In genomic region chr19:58500242-58500641, GRCh38 we compare ENCODE assay signal across 9 cellular contexts. TPM values are rescaled to one million over a fixed set of nuclear protein-coding genes. Genes with fewer than 3 reads are reported as not detected.
DNase-seq lines count a peak whose midpoint lies in the region; ATAC-seq, FAIRE-seq and TF ChIP-seq lines count a peak whose summit lies in the region.
"Had no signal": no experiment of that assay in that cellular context is flagged by ENCODE, and none has a peak within 500 bp of the region (broad histone marks: within the 10 kb centered on the region; RNA-seq: fewer than 3 reads in every experiment).

No MANE protein-coding gene starts in this region.

- H3K27ac ChIP-seq in CD4-positive, alpha-beta T cell (ENCODE audit: low read depth, low read length), result no peak overlapping the region
- H3K27ac ChIP-seq in kidney (ENCODE audit: low read depth in 2 of 2, low read length in 2 of 2), result no peak overlapping the region
- H3K27ac ChIP-seq in WERI-Rb-1, result no peak overlapping the region
- H3K27ac ChIP-seq: SJCRH30 had no signal

- ATAC-seq in CD4-positive, alpha-beta T cell (ENCODE audit: poor library complexity), result no peak
- ATAC-seq in HG03520 (IDR thresholded peaks at IDR 0.05; ENCODE audit: unreplicated experiment), result no peak

- peak overlapping the region; percentile 86 for H3K27ac Mint-ChIP-seq in CD4-positive, alpha-beta T cell

- H3K36me3 ChIP-seq in kidney (ENCODE audit: control insufficient read depth in 1 of 2, insufficient read depth in 2 of 2, low read length in 2 of 2) (no peaks in the 10 kb centered on the region), WERI-Rb-1 (no peaks in the 10 kb centered on the region)
- H3K36me3 ChIP-seq: HAP-1, SJCRH30 had no signal

- DNase-seq in CD4-positive, alpha-beta T cell, result no peak
- DNase-seq in kidney (no peak), WERI-Rb-1 (no peak)
- no peak for DNase-seq in stimulated activated CD4-positive, alpha-beta T cell treated with anti-CD3 and anti-CD28 coated beads, Interleukin-4, amount 100 ng/mL, for 4 hours
- DNase-seq: Karpas-422, SJCRH30 had no signal

- H3K27me3 ChIP-seq in CD4-positive, alpha-beta T cell (ENCODE audit: control insufficient read depth, insufficient read depth, low read length), result no peaks in the 10 kb centered on the region
- H3K27me3 ChIP-seq in WERI-Rb-1 (ENCODE audit: insufficient read depth, low read depth, severe bottlenecking), result no peaks in the 10 kb centered on the region
- H3K27me3 ChIP-seq: SJCRH30 had no signal

- H3K9ac ChIP-seq in kidney (ENCODE audit: low read length in 2 of 2), result peak overlapping the region in 1 of 2 donors; percentile 93

- no peaks in the 10 kb centered on the region for H3K27me3 Mint-ChIP-seq in CD4-positive, alpha-beta T cell

- H3K36me3 Mint-ChIP-seq in CD4-positive, alpha-beta T cell (ENCODE audit: low read depth), result peaks cover 7% of the 10 kb centered on the region

- peak overlapping the region; percentile 62 for H3K4me3 ChIP-seq in WI38 (ENCODE audit: low read depth, low read length)
- peak overlapping the region; percentile 90 to 97 for H3K4me3 ChIP-seq in kidney (ENCODE audit: low read length in 2 of 2)
- H3K4me3 ChIP-seq in WERI-Rb-1 (ENCODE audit: low read depth, low read length), result no peak overlapping the region

- no peak for FAIRE-seq in kidney (lab: Jason Lieb, UNC)

- POLR2A ChIA-PET in CD4-positive, alpha-beta T cell (lab: Charles Lee), result interaction anchor here (1.5 to 2.3 kb wide), 3 partner anchors 20 to 317 kb away, joined by 3 to 15 read pairs (median 5); partner anchors contain the start of genes CHMP2A, ZBTB45 and ZNF274

- CTCF ChIA-PET in CD4-positive, alpha-beta T cell (lab: Charles Lee), result interaction anchor here (1.0 to 1.7 kb wide), 2 partner anchors 14 to 19 kb away, joined by 3 to 7 read pairs; partner anchors contain the start of gene ZBTB45

- peaks cover 3% of the 10 kb centered on the region for H3K9me3 Mint-ChIP-seq in CD4-positive, alpha-beta T cell

- no peaks in the 10 kb centered on the region for H3K9me3 ChIP-seq in CD4-positive, alpha-beta T cell (ENCODE audit: control insufficient read depth, low read length)
- H3K9me3 ChIP-seq in kidney (ENCODE audit: control insufficient read depth in 1 of 2, low read length in 2 of 2) (no peaks in the 10 kb centered on the region), WERI-Rb-1 (ENCODE audit: severe bottlenecking) (no peaks in the 10 kb centered on the region)
- H3K9me3 ChIP-seq: HAP-1, SJCRH30 had no signal

- no peak overlapping the region for H3K4me3 Mint-ChIP-seq in CD4-positive, alpha-beta T cell

- no peak for TF ChIP-seq CTCF in CD4-positive, alpha-beta T cell (IDR thresholded peaks at IDR 0.05)
- TF ChIP-seq CTCF in WI38 (IDR thresholded peaks at IDR 0.05; ENCODE audit: low read depth, low read length) (no peak), kidney (IDR thresholded peaks at IDR 0.05; ENCODE audit: borderline replicate concordance, extremely low read depth, insufficient read depth) (no peak), WERI-Rb-1 (IDR thresholded peaks at IDR 0.05; ENCODE audit: low read depth, low read length) (no peak)

- peaks cover 16% of the 10 kb centered on the region for H3K4me1 Mint-ChIP-seq in CD4-positive, alpha-beta T cell (ENCODE audit: low read depth)

- H3K4me1 ChIP-seq in kidney (ENCODE audit: control insufficient read depth in 1 of 2, insufficient read depth in 1 of 2, low read depth in 1 of 2, low read length in 2 of 2), result peaks cover 6 to 20% of the 10 kb centered on the region in 2 donors
- H3K4me1 ChIP-seq: SJCRH30 had no signal

- intact Hi-C loops in CD4-positive, alpha-beta T cell (cut with DNase I, micrococcal nuclease), result no loop called here
- intact Hi-C loops in kidney (cut with DNase I), result no loop called here

RNA-seq across cellular contexts. Expression of gene SLC27A5, which starts 11.6 kb away (rescaled TPM):
- total RNA-seq in CD4-positive, alpha-beta T cell, result 1 to 10 TPM; 3.5 to 4.8 TPM
- 10.8 TPM for total RNA-seq in kidney
- polyA plus RNA-seq in kidney (ENCODE audit: insufficient read depth, low read depth, low replicate concordance), result 41.5 TPM

RNA-seq across cellular contexts. Expression of gene ZBTB45, which starts 19.4 kb away (rescaled TPM):
- total RNA-seq in CD4-positive, alpha-beta T cell, result 1 to 10 TPM; 5.7 to 6.3 TPM
- 16.9 TPM for total RNA-seq in kidney
- polyA plus RNA-seq in kidney (ENCODE audit: insufficient read depth, low read depth, low replicate concordance), result 7.7 TPM

RNA-seq across cellular contexts. Expression of gene ZNF446, which starts 24.1 kb away (rescaled TPM):
- 10 to 100 TPM; 13.6 to 14.6 TPM for total RNA-seq in CD4-positive, alpha-beta T cell
- 13.3 TPM for total RNA-seq in kidney
- 12.6 TPM for polyA plus RNA-seq in kidney (ENCODE audit: insufficient read depth, low read depth, low replicate concordance)

RNA-seq across cellular contexts. Expression of gene ZNF324, which starts 33.4 kb away (rescaled TPM):
- 10 to 100 TPM; 24.3 to 25.2 TPM for total RNA-seq in CD4-positive, alpha-beta T cell
- 13.0 TPM for total RNA-seq in kidney
- 3.9 TPM for polyA plus RNA-seq in kidney (ENCODE audit: insufficient read depth, low read depth, low replicate concordance)

RNA-seq across cellular contexts. Expression of gene TRIM28, which starts 43.6 kb away (rescaled TPM):
- total RNA-seq in CD4-positive, alpha-beta T cell, result 100 to 1,000 TPM; 549 to 553 TPM
- total RNA-seq in kidney, result 229 TPM
- 191 TPM for polyA plus RNA-seq in kidney (ENCODE audit: insufficient read depth, low read depth, low replicate concordance)
